8 cellular contexts compared by ENCODE assay signal in genomic region chrX:109856974-109857373, GRCh38.
DNase-seq lines count a peak whose midpoint lies in the region; ATAC-seq and TF ChIP-seq lines count a peak whose summit lies in the region.

No MANE protein-coding gene starts in this region.

- no peaks in the 10 kb centered on the region for H3K4me1 ChIP-seq in DOHH2 (ENCODE audit: control insufficient read depth, low read length)
- no peaks in the 10 kb centered on the region for H3K4me1 ChIP-seq in OCI-LY7 (ENCODE audit: insufficient read depth, low read length, poor library complexity, severe bottlenecking)
- no peaks in the 10 kb centered on the region for H3K4me1 ChIP-seq in smooth muscle cell (ENCODE audit: low read depth)

- H3K4me3 ChIP-seq in DOHH2 (ENCODE audit: low read length), result no peak overlapping the region
- H3K4me3 ChIP-seq in OCI-LY7 (ENCODE audit: low read depth, low read length, poor library complexity, severe bottlenecking), result no peak overlapping the region
- H3K4me3 ChIP-seq in fibroblast of mammary gland (ENCODE audit: control insufficient read depth, low read depth, low read length), result no peak overlapping the region
- no peak overlapping the region for H3K4me3 ChIP-seq in smooth muscle cell

- peak overlapping the region; percentile 58; the same call in 1 of the 2 replicates for H2AFZ ChIP-seq in OCI-LY7 (ENCODE audit: low read length)
- no peak overlapping the region for H2AFZ ChIP-seq in smooth muscle cell (ENCODE audit: low read depth)

- H3K27ac ChIP-seq in 22Rv1 (no peak overlapping the region), DOHH2 (ENCODE audit: low read depth, low read length) (no peak overlapping the region), OCI-LY7 (ENCODE audit: low read depth, low read length, poor library complexity, severe bottlenecking) (no peak overlapping the region), smooth muscle cell (ENCODE audit: low read depth) (no peak overlapping the region)

- H4K20me1 ChIP-seq in DOHH2 (ENCODE audit: control insufficient read depth, insufficient read depth, low read depth, low read length), result no peaks in the 10 kb centered on the region
- H4K20me1 ChIP-seq in OCI-LY7 (ENCODE audit: insufficient read depth, low read length), result no peaks in the 10 kb centered on the region
- H4K20me1 ChIP-seq in smooth muscle cell (ENCODE audit: low read depth), result no peaks in the 10 kb centered on the region

- BruUV-seq in OCI-LY7 (replicated peaks; lab: Mats Ljungman, UMichigan), result no TSS peak

- H3K9me3 ChIP-seq in DOHH2 (ENCODE audit: control insufficient read depth, insufficient read depth, low read length) (no peaks in the 10 kb centered on the region), OCI-LY7 (ENCODE audit: low read length) (no peaks in the 10 kb centered on the region), smooth muscle cell (replicated peaks; ENCODE audit: low read depth) (no peaks in the 10 kb centered on the region)

- 39% methylated on average over 5 of the region's 5 CpGs for WGBS in smooth muscle cell (ENCODE audit: low lambda C conversion rate)

- H3K9ac ChIP-seq in smooth muscle cell (ENCODE audit: low read depth), result no peak overlapping the region

- CTCF ChIA-PET in OCI-LY7 (lab: Charles Lee; ENCODE audit: unreplicated experiment), result interaction anchor here (1.2 kb wide), 1 partner anchor 144 kb away, joined by 3 read pairs; no protein-coding TSS in a partner anchor

- ATAC-seq in GM18867 (IDR thresholded peaks at IDR 0.05; ENCODE audit: unreplicated experiment), result no peak
- ATAC-seq in GM19463 (IDR thresholded peaks at IDR 0.05; ENCODE audit: unreplicated experiment), result no peak

- no peaks in the 10 kb centered on the region for H3K79me2 ChIP-seq in DOHH2 (ENCODE audit: control insufficient read depth, low read length)
- H3K79me2 ChIP-seq in OCI-LY7 (ENCODE audit: insufficient read depth, low read depth, low read length), result no peaks in the 10 kb centered on the region
- no peaks in the 10 kb centered on the region for H3K79me2 ChIP-seq in smooth muscle cell (ENCODE audit: low read depth)

- H3K9me2 ChIP-seq in DOHH2 (replicated peaks; ENCODE audit: control insufficient read depth, low read length), result no peaks in the 10 kb centered on the region
- no peaks in the 10 kb centered on the region for H3K9me2 ChIP-seq in OCI-LY7 (ENCODE audit: insufficient read depth, low read length)

- peaks cover 2% of the 10 kb centered on the region; the same call in 1 of the 2 replicates for H3K27me3 ChIP-seq in DOHH2 (ENCODE audit: control insufficient read depth, low read length)
- H3K27me3 ChIP-seq in smooth muscle cell (ENCODE audit: low read depth), result no peaks in the 10 kb centered on the region

- TF ChIP-seq CTCF in 22Rv1 (IDR thresholded peaks at IDR 0.05) (peak; percentile 73), DOHH2 (IDR thresholded peaks at IDR 0.05; ENCODE audit: low read depth, low read length, poor library complexity, severe bottlenecking) (peak; percentile 66), OCI-LY7 (conservative IDR thresholded peaks at IDR 0.05; ENCODE audit: low read length) (peak; percentile 88), fibroblast of mammary gland (conservative IDR thresholded peaks at IDR 0.05; ENCODE audit: control insufficient read depth, insufficient read depth, low read depth, low read length) (peak; percentile 87), smooth muscle cell (IDR thresholded peaks at IDR 0.05; ENCODE audit: borderline replicate concordance, insufficient read depth, poor library complexity, severe bottlenecking) (peak; percentile 74)

- intact Hi-C loops in OCI-LY7 (cut with micrococcal nuclease; ENCODE audit: unreplicated experiment), result loop anchor here (2.0 kb wide), 1 partner anchor 144 kb away; no protein-coding TSS in a partner anchor

- POLR2A ChIA-PET in OCI-LY7 (lab: Charles Lee), result interaction anchor here (0.7 kb wide), 1 partner anchor 144 kb away, joined by 3 read pairs; no protein-coding TSS in a partner anchor

- H3K4me2 ChIP-seq in DOHH2 (ENCODE audit: low read length) (no peak overlapping the region), OCI-LY7 (ENCODE audit: low read length) (no peak overlapping the region), smooth muscle cell (no peak overlapping the region)

- peak; percentile 35 for DNase-seq in OCI-LY7 (ENCODE audit: low spot score)
- peak; percentile 34 for DNase-seq in fibroblast of mammary gland (ENCODE audit: low read depth)
- DNase-seq in smooth muscle cell (lab: John Stamatoyannopoulos, UW; ENCODE audit: unreplicated experiment), result no peak
- no peak for DNase-seq in NK-92 treated with Interleukin-12 subunit alpha and Interleukin-12 subunit beta, amount 100 ng/mL, for 24 hours (lab: John Stamatoyannopoulos, UW)

- H3K36me3 ChIP-seq in DOHH2 (ENCODE audit: control insufficient read depth, low read length), result no peaks in the 10 kb centered on the region
- no peaks in the 10 kb centered on the region for H3K36me3 ChIP-seq in OCI-LY7 (ENCODE audit: insufficient read depth, low read length)
- no peaks in the 10 kb centered on the region for H3K36me3 ChIP-seq in smooth muscle cell (ENCODE audit: low read depth)

- H3F3A ChIP-seq in DOHH2 (ENCODE audit: control insufficient read depth, insufficient read depth) (no peaks in the 10 kb centered on the region), smooth muscle cell (ENCODE audit: low read depth) (no peaks in the 10 kb centered on the region)

Comparison
In these comparisons a context has a peak if more than half of its experiments do, and no peak if none do; other contexts are left out.
1. DNase-seq: peak in OCI-LY7 (single experiment) and fibroblast of mammary gland (single experiment); none in smooth muscle cell (single experiment) and NK-92 treated with Interleukin-12 subunit alpha and Interleukin-12 subunit beta, amount 100 ng/mL, for 24 hours (single experiment).
2. Peak in every context shown above with its lines, with median percentiles within 50 percentile points of each other: CTCF ChIP-seq.